1 cellular context compared by ENCODE assay signal in the genomic region with DNA sequence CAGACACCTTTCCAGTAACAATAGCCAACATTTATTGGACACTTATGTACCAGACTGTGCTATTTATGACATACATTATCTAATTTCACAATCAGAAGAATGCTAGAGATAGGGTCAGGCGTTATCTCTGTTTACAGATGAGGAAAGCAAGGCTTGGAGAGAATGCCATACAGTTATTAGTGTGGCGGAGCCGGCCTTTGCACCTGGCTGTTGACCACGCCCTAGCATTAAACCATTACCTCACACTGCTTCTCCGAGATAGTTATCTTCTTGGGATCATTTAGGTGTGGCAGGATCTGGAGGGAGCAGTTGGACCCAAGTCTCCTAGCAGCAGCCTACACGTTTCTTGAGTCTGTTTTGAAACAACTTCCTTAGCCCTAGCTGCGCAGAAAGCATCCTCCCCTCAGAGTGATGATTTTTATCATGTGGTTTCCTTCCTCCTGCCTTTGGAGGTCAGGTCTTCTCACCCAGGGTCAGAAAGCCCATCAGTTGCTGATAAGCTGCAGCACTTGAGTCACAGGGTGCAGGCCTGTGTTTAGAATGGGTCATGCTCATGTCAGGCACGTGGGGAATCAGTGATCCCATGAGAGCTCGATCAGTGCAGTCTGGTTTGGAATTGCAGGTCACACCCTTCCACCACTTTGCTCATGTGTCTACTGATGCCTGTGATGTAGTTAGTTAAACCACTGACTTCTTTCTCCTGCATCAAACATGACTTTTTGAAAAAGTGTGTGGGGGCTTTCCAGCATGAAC.
A peak's percentile ranks its signal among the peaks of the same experiment; 100 is the strongest.
TF ChIP-seq lines count a peak whose summit lies in the region.

No MANE protein-coding gene starts in this region.

TF ChIP-seq in HepG2, 621 proteins besides CTCF, POLR2A, EP300 and RAD21 (continued from another document and continues in another):
- TF ChIP-seq, protein P1, sequence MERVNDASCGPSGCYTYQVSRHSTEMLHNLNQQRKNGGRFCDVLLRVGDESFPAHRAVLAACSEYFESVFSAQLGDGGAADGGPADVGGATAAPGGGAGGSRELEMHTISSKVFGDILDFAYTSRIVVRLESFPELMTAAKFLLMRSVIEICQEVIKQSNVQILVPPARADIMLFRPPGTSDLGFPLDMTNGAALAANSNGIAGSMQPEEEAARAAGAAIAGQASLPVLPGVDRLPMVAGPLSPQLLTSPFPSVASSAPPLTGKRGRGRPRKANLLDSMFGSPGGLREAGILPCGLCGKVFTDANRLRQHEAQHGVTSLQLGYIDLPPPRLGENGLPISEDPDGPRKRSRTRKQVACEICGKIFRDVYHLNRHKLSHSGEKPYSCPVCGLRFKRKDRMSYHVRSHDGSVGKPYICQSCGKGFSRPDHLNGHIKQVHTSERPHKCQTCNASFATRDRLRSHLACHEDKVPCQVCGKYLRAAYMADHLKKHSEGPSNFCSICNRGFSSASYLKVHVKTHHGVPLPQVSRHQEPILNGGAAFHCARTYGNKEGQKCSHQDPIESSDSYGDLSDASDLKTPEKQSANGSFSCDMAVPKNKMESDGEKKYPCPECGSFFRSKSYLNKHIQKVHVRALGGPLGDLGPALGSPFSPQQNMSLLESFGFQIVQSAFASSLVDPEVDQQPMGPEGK (CRISPR knock-in tag; IDR thresholded peaks at IDR 0.05): peak; percentile 16; the same call in 1 of the 2 replicates
- no peak for TF ChIP-seq CREB1 (IDR thresholded peaks at IDR 0.05)
- peak; percentile 73 for TF ChIP-seq CREB1 (CRISPR knock-in tag; IDR thresholded peaks at IDR 0.05)
- no peak for TF ChIP-seq ZNF367 (CRISPR knock-in tag; IDR thresholded peaks at IDR 0.05; ENCODE audit: borderline replicate concordance)
- no peak for TF ChIP-seq ZNF781 (CRISPR knock-in tag; IDR thresholded peaks at IDR 0.05; ENCODE audit: borderline replicate concordance, not compliant biosample characterization)
- TF ChIP-seq MAF1 (CRISPR knock-in tag; IDR thresholded peaks at IDR 0.05; ENCODE audit: borderline replicate concordance): no peak
- TF ChIP-seq KLF16 (CRISPR knock-in tag; IDR thresholded peaks at IDR 0.05): peak in 1 of 2 experiments; percentile 49; a peak in 1 of 4 replicates
- peak; percentile 79 for TF ChIP-seq SOX13 (IDR thresholded peaks at IDR 0.05)
- TF ChIP-seq SOX13 (CRISPR knock-in tag; conservative IDR thresholded peaks at IDR 0.05 in 1 of 2, IDR thresholded peaks at IDR 0.05 in 1 of 2): peak in 1 of 2 experiments; percentile 97; a peak in 2 of 4 replicates
- no peak for TF ChIP-seq MZF1 (CRISPR knock-in tag; IDR thresholded peaks at IDR 0.05; ENCODE audit: borderline replicate concordance)
- TF ChIP-seq RAD51 (IDR thresholded peaks at IDR 0.05; ENCODE audit: borderline replicate concordance): no peak
- peak; percentile 45 for TF ChIP-seq KLF6 (CRISPR knock-in tag; IDR thresholded peaks at IDR 0.05)
- TF ChIP-seq HNRNPH1 (optimal IDR thresholded peaks at IDR 0.05; ENCODE audit: low read depth, low read length): no peak
- TF ChIP-seq, protein P2, sequence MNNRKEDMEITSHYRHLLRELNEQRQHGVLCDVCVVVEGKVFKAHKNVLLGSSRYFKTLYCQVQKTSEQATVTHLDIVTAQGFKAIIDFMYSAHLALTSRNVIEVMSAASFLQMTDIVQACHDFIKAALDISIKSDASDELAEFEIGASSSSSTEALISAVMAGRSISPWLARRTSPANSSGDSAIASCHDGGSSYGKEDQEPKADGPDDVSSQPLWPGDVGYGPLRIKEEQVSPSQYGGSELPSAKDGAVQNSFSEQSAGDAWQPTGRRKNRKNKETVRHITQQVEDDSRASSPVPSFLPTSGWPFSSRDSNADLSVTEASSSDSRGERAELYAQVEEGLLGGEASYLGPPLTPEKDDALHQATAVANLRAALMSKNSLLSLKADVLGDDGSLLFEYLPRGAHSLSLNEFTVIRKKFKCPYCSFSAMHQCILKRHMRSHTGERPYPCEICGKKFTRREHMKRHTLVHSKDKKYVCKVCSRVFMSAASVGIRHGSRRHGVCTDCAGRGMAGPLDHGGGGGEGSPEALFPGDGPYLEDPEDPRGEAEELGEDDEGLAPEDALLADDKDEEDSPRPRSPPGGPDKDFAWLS (CRISPR knock-in tag; IDR thresholded peaks at IDR 0.05; ENCODE audit: borderline replicate concordance): no peak
- TF ChIP-seq KDM5B (CRISPR knock-in tag; IDR thresholded peaks at IDR 0.05; ENCODE audit: borderline replicate concordance): no peak; the same call in 1 of the 2 replicates
- TF ChIP-seq ETV6 (CRISPR knock-in tag; conservative IDR thresholded peaks at IDR 0.05): no peak
- TF ChIP-seq NFKBIZ (CRISPR knock-in tag; IDR thresholded peaks at IDR 0.05): no peak; the same call in 1 of the 2 replicates
- TF ChIP-seq, protein P3, sequence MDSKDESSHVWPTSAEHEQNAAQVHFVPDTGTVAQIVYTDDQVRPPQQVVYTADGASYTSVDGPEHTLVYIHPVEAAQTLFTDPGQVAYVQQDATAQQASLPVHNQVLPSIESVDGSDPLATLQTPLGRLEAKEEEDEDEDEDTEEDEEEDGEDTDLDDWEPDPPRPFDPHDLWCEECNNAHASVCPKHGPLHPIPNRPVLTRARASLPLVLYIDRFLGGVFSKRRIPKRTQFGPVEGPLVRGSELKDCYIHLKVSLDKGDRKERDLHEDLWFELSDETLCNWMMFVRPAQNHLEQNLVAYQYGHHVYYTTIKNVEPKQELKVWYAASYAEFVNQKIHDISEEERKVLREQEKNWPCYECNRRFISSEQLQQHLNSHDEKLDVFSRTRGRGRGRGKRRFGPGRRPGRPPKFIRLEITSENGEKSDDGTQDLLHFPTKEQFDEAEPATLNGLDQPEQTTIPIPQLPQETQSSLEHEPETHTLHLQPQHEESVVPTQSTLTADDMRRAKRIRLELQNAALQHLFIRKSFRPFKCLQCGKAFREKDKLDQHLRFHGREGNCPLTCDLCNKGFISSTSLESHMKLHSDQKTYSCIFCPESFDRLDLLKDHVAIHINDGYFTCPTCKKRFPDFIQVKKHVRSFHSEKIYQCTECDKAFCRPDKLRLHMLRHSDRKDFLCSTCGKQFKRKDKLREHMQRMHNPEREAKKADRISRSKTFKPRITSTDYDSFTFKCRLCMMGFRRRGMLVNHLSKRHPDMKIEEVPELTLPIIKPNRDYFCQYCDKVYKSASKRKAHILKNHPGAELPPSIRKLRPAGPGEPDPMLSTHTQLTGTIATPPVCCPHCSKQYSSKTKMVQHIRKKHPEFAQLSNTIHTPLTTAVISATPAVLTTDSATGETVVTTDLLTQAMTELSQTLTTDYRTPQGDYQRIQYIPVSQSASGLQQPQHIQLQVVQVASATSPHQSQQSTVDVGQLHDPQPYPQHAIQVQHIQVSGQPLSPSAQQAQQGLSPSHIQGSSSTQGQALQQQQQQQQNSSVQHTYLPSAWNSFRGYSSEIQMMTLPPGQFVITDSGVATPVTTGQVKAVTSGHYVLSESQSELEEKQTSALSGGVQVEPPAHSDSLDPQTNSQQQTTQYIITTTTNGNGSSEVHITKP (CRISPR knock-in tag; IDR thresholded peaks at IDR 0.05; ENCODE audit: low read depth): 0 out of 2 replicates have a peak, but pooled peaks have one; percentile 20
- TF ChIP-seq, protein P4, sequence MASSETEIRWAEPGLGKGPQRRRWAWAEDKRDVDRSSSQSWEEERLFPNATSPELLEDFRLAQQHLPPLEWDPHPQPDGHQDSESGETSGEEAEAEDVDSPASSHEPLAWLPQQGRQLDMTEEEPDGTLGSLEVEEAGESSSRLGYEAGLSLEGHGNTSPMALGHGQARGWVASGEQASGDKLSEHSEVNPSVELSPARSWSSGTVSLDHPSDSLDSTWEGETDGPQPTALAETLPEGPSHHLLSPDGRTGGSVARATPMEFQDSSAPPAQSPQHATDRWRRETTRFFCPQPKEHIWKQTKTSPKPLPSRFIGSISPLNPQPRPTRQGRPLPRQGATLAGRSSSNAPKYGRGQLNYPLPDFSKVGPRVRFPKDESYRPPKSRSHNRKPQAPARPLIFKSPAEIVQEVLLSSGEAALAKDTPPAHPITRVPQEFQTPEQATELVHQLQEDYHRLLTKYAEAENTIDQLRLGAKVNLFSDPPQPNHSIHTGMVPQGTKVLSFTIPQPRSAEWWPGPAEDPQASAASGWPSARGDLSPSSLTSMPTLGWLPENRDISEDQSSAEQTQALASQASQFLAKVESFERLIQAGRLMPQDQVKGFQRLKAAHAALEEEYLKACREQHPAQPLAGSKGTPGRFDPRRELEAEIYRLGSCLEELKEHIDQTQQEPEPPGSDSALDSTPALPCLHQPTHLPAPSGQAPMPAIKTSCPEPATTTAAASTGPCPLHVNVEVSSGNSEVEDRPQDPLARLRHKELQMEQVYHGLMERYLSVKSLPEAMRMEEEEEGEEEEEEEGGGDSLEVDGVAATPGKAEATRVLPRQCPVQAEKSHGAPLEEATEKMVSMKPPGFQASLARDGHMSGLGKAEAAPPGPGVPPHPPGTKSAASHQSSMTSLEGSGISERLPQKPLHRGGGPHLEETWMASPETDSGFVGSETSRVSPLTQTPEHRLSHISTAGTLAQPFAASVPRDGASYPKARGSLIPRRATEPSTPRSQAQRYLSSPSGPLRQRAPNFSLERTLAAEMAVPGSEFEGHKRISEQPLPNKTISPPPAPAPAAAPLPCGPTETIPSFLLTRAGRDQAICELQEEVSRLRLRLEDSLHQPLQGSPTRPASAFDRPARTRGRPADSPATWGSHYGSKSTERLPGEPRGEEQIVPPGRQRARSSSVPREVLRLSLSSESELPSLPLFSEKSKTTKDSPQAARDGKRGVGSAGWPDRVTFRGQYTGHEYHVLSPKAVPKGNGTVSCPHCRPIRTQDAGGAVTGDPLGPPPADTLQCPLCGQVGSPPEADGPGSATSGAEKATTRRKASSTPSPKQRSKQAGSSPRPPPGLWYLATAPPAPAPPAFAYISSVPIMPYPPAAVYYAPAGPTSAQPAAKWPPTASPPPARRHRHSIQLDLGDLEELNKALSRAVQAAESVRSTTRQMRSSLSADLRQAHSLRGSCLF (CRISPR knock-in tag; IDR thresholded peaks at IDR 0.05; ENCODE audit: borderline replicate concordance): no peak
- no peak for TF ChIP-seq NFRKB (IDR thresholded peaks at IDR 0.05)
- TF ChIP-seq ZNF331 (CRISPR knock-in tag; IDR thresholded peaks at IDR 0.05): peak; percentile 67; the same call in 1 of the 2 replicates
- TF ChIP-seq PCBP1 (IDR thresholded peaks at IDR 0.05; ENCODE audit: borderline replicate concordance, low read depth, low read length): no peak
- TF ChIP-seq, protein P5, sequence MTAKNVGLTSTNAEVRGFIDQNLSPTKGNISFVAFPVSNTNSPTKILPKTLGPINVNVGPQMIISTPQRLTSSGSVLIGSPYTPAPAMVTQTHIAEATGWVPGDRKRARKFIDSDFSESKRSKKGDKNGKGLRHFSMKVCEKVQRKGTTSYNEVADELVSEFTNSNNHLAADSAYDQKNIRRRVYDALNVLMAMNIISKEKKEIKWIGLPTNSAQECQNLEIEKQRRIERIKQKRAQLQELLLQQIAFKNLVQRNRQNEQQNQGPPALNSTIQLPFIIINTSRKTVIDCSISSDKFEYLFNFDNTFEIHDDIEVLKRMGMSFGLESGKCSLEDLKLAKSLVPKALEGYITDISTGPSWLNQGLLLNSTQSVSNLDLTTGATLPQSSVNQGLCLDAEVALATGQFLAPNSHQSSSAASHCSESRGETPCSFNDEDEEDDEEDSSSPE (CRISPR knock-in tag; IDR thresholded peaks at IDR 0.05): peak; percentile 46; the same call in 1 of the 2 replicates
- no peak for TF ChIP-seq CHD2 (IDR thresholded peaks at IDR 0.05; ENCODE audit: low read depth, low read length)
- no peak for TF ChIP-seq RFX3 (CRISPR knock-in tag; IDR thresholded peaks at IDR 0.05)
- no peak for TF ChIP-seq MLLT10 (CRISPR knock-in tag; IDR thresholded peaks at IDR 0.05)
- TF ChIP-seq DZIP1 (CRISPR knock-in tag; IDR thresholded peaks at IDR 0.05): 0 out of 2 replicates have a peak, but pooled peaks have one; percentile 39
